Comparison of ENCODE assay signal across 1 cellular context in genomic region chr15:22871481-22872076, GRCh38.
TF ChIP-seq lines count a peak whose summit lies in the region.

No MANE protein-coding gene starts in this region.

TF ChIP-seq in HepG2, 621 proteins besides CTCF, POLR2A, EP300 and RAD21 (continued from another document):
- TF ChIP-seq ZNF639 (CRISPR knock-in tag; conservative IDR thresholded peaks at IDR 0.05) (no peak), E2F1 (CRISPR knock-in tag; IDR thresholded peaks at IDR 0.05) (no peak), TARDBP (CRISPR knock-in tag; IDR thresholded peaks at IDR 0.05) (no peak), NCOA5 (CRISPR knock-in tag; IDR thresholded peaks at IDR 0.05) (no peak), ZNF550 (CRISPR knock-in tag; IDR thresholded peaks at IDR 0.05; ENCODE audit: borderline replicate concordance) (no peak)
